ENCODE assay signal across 8 cellular contexts in genomic region chr17:81200695-81201580, GRCh38. TPM values are rescaled to one million over a fixed set of nuclear protein-coding genes. Genes with fewer than 3 reads are reported as not detected.
DNase-seq lines count a peak whose midpoint lies in the region; ATAC-seq and TF ChIP-seq lines count a peak whose summit lies in the region.

No MANE protein-coding gene starts in this region.

- TF ChIP-seq POLR2A in gastrocnemius medialis (IDR thresholded peaks at IDR 0.05), result no peak

- POLR2A ChIA-PET in GM10248 (lab: Yijun Ruan, JAX), result interaction anchor here (0.5 kb wide), 1 partner anchor 726 kb away, joined by 5 read pairs; no protein-coding TSS in a partner anchor

- H3K27me3 ChIP-seq in right atrium auricular region, result no peaks in the 10 kb centered on the region
- no peaks in the 10 kb centered on the region for H3K27me3 ChIP-seq in gastrocnemius medialis

- intact Hi-C loops in gastrocnemius medialis (cut with DNase I; ENCODE audit: low total_unique reads), result no loop called here

- H3K4me1 ChIP-seq in right atrium auricular region, result peaks cover 0 to 9% of the 10 kb centered on the region in 2 donors
- H3K4me1 ChIP-seq in gastrocnemius medialis, result no peaks in the 10 kb centered on the region

- H3K9me3 ChIP-seq in right atrium auricular region (no peaks in the 10 kb centered on the region), gastrocnemius medialis (no peaks in the 10 kb centered on the region)

- ATAC-seq in gastrocnemius medialis (peak in 1 of 2 donors; percentile 40), GM21390 (IDR thresholded peaks at IDR 0.05; ENCODE audit: unreplicated experiment) (no peak), GM21447 (IDR thresholded peaks at IDR 0.05; ENCODE audit: unreplicated experiment) (no peak)

- H3K27ac ChIP-seq in right atrium auricular region, result no peak overlapping the region
- H3K27ac ChIP-seq in gastrocnemius medialis, result no peak overlapping the region

- in situ Hi-C loops in gastrocnemius medialis (cut with MboI; ENCODE audit: low sequenced_read_pairs in 4 of 4), result no loop called here

- H3K36me3 ChIP-seq in right atrium auricular region (no peaks in the 10 kb centered on the region), gastrocnemius medialis (no peaks in the 10 kb centered on the region)

- DNase-seq in AG10803 (ENCODE audit: low read depth) (peak; percentile 69), GM10248 (ENCODE audit: extremely low spot score) (peak; percentile 67), NCI-H2227 (lab: John Stamatoyannopoulos, UW; ENCODE audit: unreplicated experiment) (peak; percentile 66), amniotic stem cell (lab: John Stamatoyannopoulos, UW) (peak; percentile 47), right atrium auricular region (ENCODE audit: low spot score) (peak; percentile 61), gastrocnemius medialis (no peak)

- CTCF ChIA-PET in GM10248 (lab: Yijun Ruan, JAX), result interaction anchor here (1.2 to 1.4 kb wide), 5 partner anchors 21 to 53 kb away, joined by 3 to 5 read pairs (median 3); no protein-coding TSS in a partner anchor

- H3K4me3 ChIP-seq in AG10803 (ENCODE audit: low read length) (no peak overlapping the region), right atrium auricular region (no peak overlapping the region), gastrocnemius medialis (no peak overlapping the region)

- TF ChIP-seq CTCF in AG10803 (conservative IDR thresholded peaks at IDR 0.05; ENCODE audit: low read length) (peak; percentile 70), GM10248 (IDR thresholded peaks at IDR 0.05; ENCODE audit: control extremely low read depth, extremely low read depth, low read depth, missing control alignments) (peak; percentile 33), right atrium auricular region (IDR thresholded peaks at IDR 0.05) (peak in 1 of 2 donors; percentile 69), gastrocnemius medialis (IDR thresholded peaks at IDR 0.05 in 4 of 5, conservative IDR thresholded peaks at IDR 0.05 in 1 of 5) (peak in 4 of 5 experiments; percentile 28 to 43 (median 38))

RNA-seq across cellular contexts. Expression of gene CEP131, which starts 21.8 kb away (rescaled TPM):
- total RNA-seq in right atrium auricular region, result 1 to 10 TPM; 5.5 to 6.2 TPM
- total RNA-seq in gastrocnemius medialis, result 1 to 10 TPM; 6.0 to 8.8 (median 7.5) TPM

RNA-seq across cellular contexts. Expression of gene AATK, which starts 34.9 kb away (rescaled TPM):
- total RNA-seq in right atrium auricular region (1 to 10 TPM; 5.4 to 6.5 TPM), gastrocnemius medialis (1 to 10 TPM in 2 of 4 donors, under 1 TPM in 2; 0.10 to 1.3 (median 0.80) TPM)

RNA-seq across cellular contexts. Expression of gene PVALEF, which starts 35.6 kb away (rescaled TPM):
- not detected for total RNA-seq in right atrium auricular region
- not detected for total RNA-seq in gastrocnemius medialis

RNA-seq across cellular contexts. Expression of gene TEPSIN, which starts 37.9 kb away (rescaled TPM):
- 10 to 100 TPM; 12.3 to 14.3 TPM for total RNA-seq in right atrium auricular region
- total RNA-seq in gastrocnemius medialis, result 10 to 100 TPM; 15.5 to 32.9 (median 24.3) TPM

RNA-seq across cellular contexts. Expression of gene NDUFAF8, which starts 38.2 kb away (rescaled TPM):
- total RNA-seq in right atrium auricular region, result 10 to 100 TPM; 53.1 to 53.5 TPM
- 100 to 1,000 TPM in 1 of 4 donors, 10 to 100 TPM in 3; 39.4 to 700 (median 74.5) TPM for total RNA-seq in gastrocnemius medialis

Comparison
In these comparisons a context has a peak if more than half of its experiments do, and no peak if none do; other contexts are left out.
1. DNase-seq: peak in AG10803 (single experiment), GM10248 (single experiment), NCI-H2227 (single experiment), amniotic stem cell (single experiment) and right atrium auricular region (single experiment); none in gastrocnemius medialis (0 of 2).